Comparison of ENCODE assay signal across 1 cellular context in the genomic region with DNA sequence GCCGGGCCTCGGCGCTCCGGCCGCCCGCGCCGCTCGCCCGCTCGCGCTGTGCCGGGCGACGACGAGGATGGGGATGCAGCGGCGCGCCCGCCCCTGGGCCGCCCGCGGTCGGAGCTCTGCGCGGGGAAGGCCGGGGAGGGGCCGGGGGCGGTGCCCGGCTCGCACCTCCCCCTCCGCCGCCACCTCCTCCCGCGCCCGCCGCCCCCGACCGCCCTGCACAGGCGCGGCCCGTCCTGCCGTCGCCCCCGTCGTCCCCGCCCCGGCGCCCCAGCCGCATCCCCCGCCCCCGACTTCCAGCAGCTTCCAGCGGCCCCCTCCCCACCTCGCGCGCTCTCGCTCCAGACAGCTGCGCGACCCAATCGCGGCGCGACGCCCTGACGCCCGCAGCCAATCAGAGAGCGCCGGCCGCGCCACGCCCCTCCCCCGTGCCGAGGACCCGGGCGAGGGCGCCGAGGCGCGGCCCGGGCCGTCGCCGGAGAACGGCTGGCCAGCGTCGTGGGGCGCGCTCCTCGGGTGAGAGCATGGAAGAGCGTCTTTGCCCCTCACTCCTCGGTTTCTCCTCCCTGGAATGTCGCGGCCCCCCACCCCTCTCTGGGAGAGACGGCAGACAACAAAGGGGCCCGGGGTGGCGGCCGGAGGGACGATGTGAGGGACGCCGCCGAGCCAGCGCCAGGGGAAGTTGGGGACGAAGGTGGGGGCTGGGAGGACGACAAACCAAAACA.
TF ChIP-seq lines count a peak whose summit lies in the region.

A gene with protein sequence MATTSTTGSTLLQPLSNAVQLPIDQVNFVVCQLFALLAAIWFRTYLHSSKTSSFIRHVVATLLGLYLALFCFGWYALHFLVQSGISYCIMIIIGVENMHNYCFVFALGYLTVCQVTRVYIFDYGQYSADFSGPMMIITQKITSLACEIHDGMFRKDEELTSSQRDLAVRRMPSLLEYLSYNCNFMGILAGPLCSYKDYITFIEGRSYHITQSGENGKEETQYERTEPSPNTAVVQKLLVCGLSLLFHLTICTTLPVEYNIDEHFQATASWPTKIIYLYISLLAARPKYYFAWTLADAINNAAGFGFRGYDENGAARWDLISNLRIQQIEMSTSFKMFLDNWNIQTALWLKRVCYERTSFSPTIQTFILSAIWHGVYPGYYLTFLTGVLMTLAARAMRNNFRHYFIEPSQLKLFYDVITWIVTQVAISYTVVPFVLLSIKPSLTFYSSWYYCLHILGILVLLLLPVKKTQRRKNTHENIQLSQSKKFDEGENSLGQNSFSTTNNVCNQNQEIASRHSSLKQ (minus strand): TSS at position 69 of the 722 bp plus-strand sequence. CDS start 70 bp downstream, outside the sequence.

TF ChIP-seq in A549, 52 proteins besides CTCF, POLR2A, EP300 and RAD21 (continued from another document):
- TF ChIP-seq, protein P1, sequence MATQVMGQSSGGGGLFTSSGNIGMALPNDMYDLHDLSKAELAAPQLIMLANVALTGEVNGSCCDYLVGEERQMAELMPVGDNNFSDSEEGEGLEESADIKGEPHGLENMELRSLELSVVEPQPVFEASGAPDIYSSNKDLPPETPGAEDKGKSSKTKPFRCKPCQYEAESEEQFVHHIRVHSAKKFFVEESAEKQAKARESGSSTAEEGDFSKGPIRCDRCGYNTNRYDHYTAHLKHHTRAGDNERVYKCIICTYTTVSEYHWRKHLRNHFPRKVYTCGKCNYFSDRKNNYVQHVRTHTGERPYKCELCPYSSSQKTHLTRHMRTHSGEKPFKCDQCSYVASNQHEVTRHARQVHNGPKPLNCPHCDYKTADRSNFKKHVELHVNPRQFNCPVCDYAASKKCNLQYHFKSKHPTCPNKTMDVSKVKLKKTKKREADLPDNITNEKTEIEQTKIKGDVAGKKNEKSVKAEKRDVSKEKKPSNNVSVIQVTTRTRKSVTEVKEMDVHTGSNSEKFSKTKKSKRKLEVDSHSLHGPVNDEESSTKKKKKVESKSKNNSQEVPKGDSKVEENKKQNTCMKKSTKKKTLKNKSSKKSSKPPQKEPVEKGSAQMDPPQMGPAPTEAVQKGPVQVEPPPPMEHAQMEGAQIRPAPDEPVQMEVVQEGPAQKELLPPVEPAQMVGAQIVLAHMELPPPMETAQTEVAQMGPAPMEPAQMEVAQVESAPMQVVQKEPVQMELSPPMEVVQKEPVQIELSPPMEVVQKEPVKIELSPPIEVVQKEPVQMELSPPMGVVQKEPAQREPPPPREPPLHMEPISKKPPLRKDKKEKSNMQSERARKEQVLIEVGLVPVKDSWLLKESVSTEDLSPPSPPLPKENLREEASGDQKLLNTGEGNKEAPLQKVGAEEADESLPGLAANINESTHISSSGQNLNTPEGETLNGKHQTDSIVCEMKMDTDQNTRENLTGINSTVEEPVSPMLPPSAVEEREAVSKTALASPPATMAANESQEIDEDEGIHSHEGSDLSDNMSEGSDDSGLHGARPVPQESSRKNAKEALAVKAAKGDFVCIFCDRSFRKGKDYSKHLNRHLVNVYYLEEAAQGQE (IDR thresholded peaks at IDR 0.05) = no peak
- TF ChIP-seq HOXA7 (CRISPR knock-in tag; IDR thresholded peaks at IDR 0.05) (no peak), NFE2L2 (conservative IDR thresholded peaks at IDR 0.05; ENCODE audit: low read length) (no peak), GATA3 (IDR thresholded peaks at IDR 0.05; ENCODE audit: borderline replicate concordance) (no peak), PHF8 (IDR thresholded peaks at IDR 0.05; ENCODE audit: borderline replicate concordance, low read depth) (peak; percentile 98), CHD2 (IDR thresholded peaks at IDR 0.05; ENCODE audit: low read length, partially characterized antibody) (no peak), MAFK (IDR thresholded peaks at IDR 0.05; ENCODE audit: partially characterized antibody) (no peak), TFCP2L1 (CRISPR knock-in tag; IDR thresholded peaks at IDR 0.05) (no peak), FOSL2 (IDR thresholded peaks at IDR 0.05) (no peak), FOSL2 (CRISPR knock-in tag; IDR thresholded peaks at IDR 0.05) (no peak), RFX5 (IDR thresholded peaks at IDR 0.05) (peak; percentile 33; the same call in 1 of the 2 replicates), FOXS1 (CRISPR knock-in tag; IDR thresholded peaks at IDR 0.05) (no peak), HOXB5 (CRISPR knock-in tag; IDR thresholded peaks at IDR 0.05) (no peak; the same call in 1 of the 2 replicates), RARB (CRISPR knock-in tag; IDR thresholded peaks at IDR 0.05) (no peak), SMC3 (IDR thresholded peaks at IDR 0.05) (peak; percentile 2; the same call in 1 of the 3 replicates), JUNB (IDR thresholded peaks at IDR 0.05) (no peak), EHMT2 (IDR thresholded peaks at IDR 0.05; ENCODE audit: low read depth) (no peak), HOXB13 (CRISPR knock-in tag; IDR thresholded peaks at IDR 0.05; ENCODE audit: low read depth) (no peak), ZNF302 (CRISPR knock-in tag; IDR thresholded peaks at IDR 0.05) (no peak), TP53 (CRISPR knock-in tag; IDR thresholded peaks at IDR 0.05) (peak; percentile 65; the same call in 1 of the 2 replicates), ZFP36 (IDR thresholded peaks at IDR 0.05; ENCODE audit: borderline replicate concordance, partially characterized antibody) (no peak), HDAC2 (IDR thresholded peaks at IDR 0.05) (no peak), RNF2 (IDR thresholded peaks at IDR 0.05; ENCODE audit: borderline replicate concordance, low read depth) (0 out of 2 replicates have a peak, but pooled peaks have one; percentile 81), POLR2AphosphoS2 (conservative IDR thresholded peaks at IDR 0.05; ENCODE audit: low read length) (no peak), SREBF2 (IDR thresholded peaks at IDR 0.05) (no peak), NR3C1 (IDR thresholded peaks at IDR 0.05) (no peak), RCOR1 (IDR thresholded peaks at IDR 0.05; ENCODE audit: low read depth, low read length) (no peak), EHF (CRISPR knock-in tag; IDR thresholded peaks at IDR 0.05) (no peak), ZC3H11A (IDR thresholded peaks at IDR 0.05) (no peak), HEYL (CRISPR knock-in tag; IDR thresholded peaks at IDR 0.05) (no peak), KDM1A (IDR thresholded peaks at IDR 0.05; ENCODE audit: low read depth) (no peak), CEBPB (IDR thresholded peaks at IDR 0.05) (no peak)
- TF ChIP-seq, protein P2, sequence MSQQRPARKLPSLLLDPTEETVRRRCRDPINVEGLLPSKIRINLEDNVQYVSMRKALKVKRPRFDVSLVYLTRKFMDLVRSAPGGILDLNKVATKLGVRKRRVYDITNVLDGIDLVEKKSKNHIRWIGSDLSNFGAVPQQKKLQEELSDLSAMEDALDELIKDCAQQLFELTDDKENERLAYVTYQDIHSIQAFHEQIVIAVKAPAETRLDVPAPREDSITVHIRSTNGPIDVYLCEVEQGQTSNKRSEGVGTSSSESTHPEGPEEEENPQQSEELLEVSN (IDR thresholded peaks at IDR 0.05; ENCODE audit: borderline replicate concordance, low read depth) = peak; percentile 88
- TF ChIP-seq, protein P3, sequence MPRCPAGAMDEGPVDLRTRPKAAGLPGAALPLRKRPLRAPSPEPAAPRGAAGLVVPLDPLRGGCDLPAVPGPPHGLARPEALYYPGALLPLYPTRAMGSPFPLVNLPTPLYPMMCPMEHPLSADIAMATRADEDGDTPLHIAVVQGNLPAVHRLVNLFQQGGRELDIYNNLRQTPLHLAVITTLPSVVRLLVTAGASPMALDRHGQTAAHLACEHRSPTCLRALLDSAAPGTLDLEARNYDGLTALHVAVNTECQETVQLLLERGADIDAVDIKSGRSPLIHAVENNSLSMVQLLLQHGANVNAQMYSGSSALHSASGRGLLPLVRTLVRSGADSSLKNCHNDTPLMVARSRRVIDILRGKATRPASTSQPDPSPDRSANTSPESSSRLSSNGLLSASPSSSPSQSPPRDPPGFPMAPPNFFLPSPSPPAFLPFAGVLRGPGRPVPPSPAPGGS (IDR thresholded peaks at IDR 0.05) = peak; percentile 73; the same call in 1 of the 3 replicates
- TF ChIP-seq, protein P4, sequence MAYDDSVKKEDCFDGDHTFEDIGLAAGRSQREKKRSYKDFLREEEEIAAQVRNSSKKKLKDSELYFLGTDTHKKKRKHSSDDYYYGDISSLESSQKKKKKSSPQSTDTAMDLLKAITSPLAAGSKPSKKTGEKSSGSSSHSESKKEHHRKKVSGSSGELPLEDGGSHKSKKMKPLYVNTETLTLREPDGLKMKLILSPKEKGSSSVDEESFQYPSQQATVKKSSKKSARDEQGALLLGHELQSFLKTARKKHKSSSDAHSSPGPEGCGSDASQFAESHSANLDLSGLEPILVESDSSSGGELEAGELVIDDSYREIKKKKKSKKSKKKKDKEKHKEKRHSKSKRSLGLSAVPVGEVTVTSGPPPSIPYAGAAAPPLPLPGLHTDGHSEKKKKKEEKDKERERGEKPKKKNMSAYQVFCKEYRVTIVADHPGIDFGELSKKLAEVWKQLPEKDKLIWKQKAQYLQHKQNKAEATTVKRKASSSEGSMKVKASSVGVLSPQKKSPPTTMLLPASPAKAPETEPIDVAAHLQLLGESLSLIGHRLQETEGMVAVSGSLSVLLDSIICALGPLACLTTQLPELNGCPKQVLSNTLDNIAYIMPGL (CRISPR knock-in tag; IDR thresholded peaks at IDR 0.05; ENCODE audit: borderline replicate concordance) = no peak
- TF ChIP-seq, protein P5, sequence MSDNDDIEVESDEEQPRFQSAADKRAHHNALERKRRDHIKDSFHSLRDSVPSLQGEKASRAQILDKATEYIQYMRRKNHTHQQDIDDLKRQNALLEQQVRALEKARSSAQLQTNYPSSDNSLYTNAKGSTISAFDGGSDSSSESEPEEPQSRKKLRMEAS (IDR thresholded peaks at IDR 0.05) = peak; percentile 89; the same call in 1 of the 2 replicates
- TF ChIP-seq, protein P6, sequence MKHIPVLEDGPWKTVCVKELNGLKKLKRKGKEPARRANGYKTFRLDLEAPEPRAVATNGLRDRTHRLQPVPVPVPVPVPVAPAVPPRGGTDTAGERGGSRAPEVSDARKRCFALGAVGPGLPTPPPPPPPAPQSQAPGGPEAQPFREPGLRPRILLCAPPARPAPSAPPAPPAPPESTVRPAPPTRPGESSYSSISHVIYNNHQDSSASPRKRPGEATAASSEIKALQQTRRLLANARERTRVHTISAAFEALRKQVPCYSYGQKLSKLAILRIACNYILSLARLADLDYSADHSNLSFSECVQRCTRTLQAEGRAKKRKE (CRISPR knock-in tag; IDR thresholded peaks at IDR 0.05; ENCODE audit: low read depth) = no peak
